Comparison of ENCODE assay signal across 2 cellular contexts in genomic region chr5:1165864-1166263, GRCh38.
TF ChIP-seq lines count a peak whose summit lies in the region.

No MANE protein-coding gene starts in this region.

TF ChIP-seq in HepG2, 621 proteins besides CTCF, POLR2A, EP300 and RAD21:
- TF ChIP-seq, protein P1, sequence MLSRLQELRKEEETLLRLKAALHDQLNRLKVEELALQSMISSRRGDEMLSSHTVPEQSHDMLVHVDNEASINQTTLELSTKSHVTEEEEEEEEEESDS (CRISPR knock-in tag; IDR thresholded peaks at IDR 0.05; ENCODE audit: borderline replicate concordance), result no peak
- 0 out of 2 replicates have a peak, but pooled peaks have one; percentile 6 for TF ChIP-seq MNT (IDR thresholded peaks at IDR 0.05)

TF ChIP-seq in H1, 55 proteins besides CTCF, POLR2A, EP300 and RAD21:
- TF ChIP-seq CHD7 (IDR thresholded peaks at IDR 0.05; ENCODE audit: insufficient replicate concordance, low read length) (no peak), KDM5A (IDR thresholded peaks at IDR 0.05; ENCODE audit: low read length) (no peak), POLR2AphosphoS5 (IDR thresholded peaks at IDR 0.05; ENCODE audit: low read depth, low read length) (no peak), TBP (IDR thresholded peaks at IDR 0.05; ENCODE audit: low read depth, low read length) (no peak), CBX5 (IDR thresholded peaks at IDR 0.05; ENCODE audit: low read depth, low read length) (no peak), CREB1 (IDR thresholded peaks at IDR 0.05) (no peak), TAF7 (optimal IDR thresholded peaks at IDR 0.05; ENCODE audit: borderline replicate concordance, low read depth, low read length) (no peak), SIN3A (conservative IDR thresholded peaks at IDR 0.05 in 1 of 2, IDR thresholded peaks at IDR 0.05 in 1 of 2; ENCODE audit: low read depth in 1 of 2, low read length in 2 of 2) (no peak), CBX8 (IDR thresholded peaks at IDR 0.05; ENCODE audit: borderline replicate concordance, low read depth, low read length) (no peak), CHD2 (IDR thresholded peaks at IDR 0.05; ENCODE audit: low read length) (no peak), JUND (IDR thresholded peaks at IDR 0.05; ENCODE audit: low read length) (no peak), SUZ12 (IDR thresholded peaks at IDR 0.05; ENCODE audit: low read length) (no peak), CTBP2 (IDR thresholded peaks at IDR 0.05; ENCODE audit: borderline replicate concordance, insufficient read depth, insufficient read length, low read length) (no peak)
